ENCODE assay signal across 9 cellular contexts in genomic region chr20:34557936-34558319, GRCh38. TPM values are rescaled to one million over a fixed set of nuclear protein-coding genes. Genes with fewer than 3 reads are reported as not detected.
DNase-seq lines count a peak whose midpoint lies in the region; ATAC-seq and TF ChIP-seq lines count a peak whose summit lies in the region.
"Had no signal": no experiment of that assay in that cellular context is flagged by ENCODE, and none has a peak within 500 bp of the region (broad histone marks: within the 10 kb centered on the region; RNA-seq: fewer than 3 reads in every experiment).

No MANE protein-coding gene starts in this region.

- H3K36me3 Mint-ChIP-seq in memory B cell: no peaks in the 10 kb centered on the region

- peak overlapping the region; percentile 81 to 98 (median 94) for H3K27ac ChIP-seq in heart left ventricle
- peak overlapping the region; percentile 69 to 93 (median 90) for H3K27ac ChIP-seq in body of pancreas
- H3K27ac ChIP-seq in urinary bladder (ENCODE audit: low read depth): peak overlapping the region; percentile 73
- H3K27ac ChIP-seq: SK-N-MC had no signal

- H3K27me3 ChIP-seq in heart left ventricle (no peaks in the 10 kb centered on the region), body of pancreas (no peaks in the 10 kb centered on the region)

- H3K4me3 ChIP-seq in heart left ventricle (peak overlapping the region; percentile 57 to 98 (median 86)), body of pancreas (peak overlapping the region; percentile 42 to 53), urinary bladder (ENCODE audit: low read depth, low read length) (peak overlapping the region; percentile 68)
- H3K4me3 ChIP-seq: SK-N-MC had no signal

- peak overlapping the region; percentile 93 for H3K27ac Mint-ChIP-seq in memory B cell

- peak overlapping the region; percentile 84 for H3K4me3 Mint-ChIP-seq in memory B cell

- H3K4me1 Mint-ChIP-seq in memory B cell: peaks cover 17% of the 10 kb centered on the region

- H3K36me3 ChIP-seq in heart left ventricle: peaks cover 0 to 6% (median 0%) of the 10 kb centered on the region in 9 donors
- H3K36me3 ChIP-seq in body of pancreas (replicated peaks in 1 of 2; ENCODE audit: insufficient read depth in 1 of 2, low read depth in 2 of 2): no peaks in the 10 kb centered on the region
- H3K36me3 ChIP-seq in urinary bladder (ENCODE audit: insufficient read depth): no peaks in the 10 kb centered on the region

- no peaks in the 10 kb centered on the region for H3K9me3 Mint-ChIP-seq in memory B cell

- intact Hi-C loops in heart left ventricle (cut with DNase I) (loop anchor here in 1 of 10 donors (10.0 kb wide), 1 partner anchor 147 kb away; the partner anchor contains the start of gene TP53INP2), Right ventricle myocardium superior (cut with DNase I) (no loop called here), body of pancreas (cut with DNase I) (no loop called here)

- peaks cover 0 to 34% (median 11%) of the 10 kb centered on the region in 12 donors for H3K4me1 ChIP-seq in heart left ventricle
- H3K4me1 ChIP-seq in body of pancreas: peaks cover 26% of the 10 kb centered on the region
- no peaks in the 10 kb centered on the region for H3K4me1 ChIP-seq in urinary bladder (ENCODE audit: insufficient read depth)

- DNase-seq in heart left ventricle (no peak), Right ventricle myocardium superior (no peak), body of pancreas (no peak), memory B cell (ENCODE audit: low spot score in 2 of 2) (no peak), LoVo (ENCODE audit: low spot score) (no peak)
- no peak for DNase-seq in activated effector memory CD4-positive, alpha-beta T cell treated with Interleukin-2 at 50 U/mL for 16 hours

- TF ChIP-seq POLR2A in heart left ventricle (IDR thresholded peaks at IDR 0.05) (no peak), body of pancreas (IDR thresholded peaks at IDR 0.05) (no peak)

- no peaks in the 10 kb centered on the region for H3K27me3 Mint-ChIP-seq in memory B cell

- 23 to 32% (median 31%) methylated on average over 11 of the region's 11 CpGs for WGBS in heart left ventricle, 4 donors
- WGBS in body of pancreas, 2 donors: 6 to 17% methylated on average over 10 to 11 of the region's 11 CpGs
- WGBS in urinary bladder: 20% methylated on average over 11 of the region's 11 CpGs

- TF ChIP-seq CTCF in heart left ventricle (IDR thresholded peaks at IDR 0.05) (no peak), body of pancreas (IDR thresholded peaks at IDR 0.05) (no peak)

- ATAC-seq in heart left ventricle (no peak), Right ventricle myocardium superior (ENCODE audit: poor library complexity) (no peak), body of pancreas (no peak), memory B cell (ENCODE audit: low read depth) (no peak), HG03457 (IDR thresholded peaks at IDR 0.05; ENCODE audit: unreplicated experiment) (no peak)

- no peaks in the 10 kb centered on the region for H3K9me3 ChIP-seq in heart left ventricle
- no peaks in the 10 kb centered on the region for H3K9me3 ChIP-seq in body of pancreas

RNA-seq across cellular contexts. Expression of gene MAP1LC3A, which starts 0.6 kb away (rescaled TPM):
- total RNA-seq in heart left ventricle (100 to 1,000 TPM in 3 of 9 donors, 10 to 100 TPM in 6; 54.0 to 212 (median 88.6) TPM), Right ventricle myocardium superior (107 TPM), body of pancreas (10 to 100 TPM; 22.4 to 37.6 TPM), urinary bladder (11.4 TPM)
- polyA plus RNA-seq in heart left ventricle (100 to 1,000 TPM in 1 of 2 donors, 10 to 100 TPM in 1; 42.8 to 145 TPM), urinary bladder (88.4 TPM)

RNA-seq across cellular contexts. Expression of gene DYNLRB1, which starts 41.7 kb away (rescaled TPM):
- total RNA-seq in heart left ventricle: 100 to 1,000 TPM; 129 to 376 (median 145) TPM
- polyA plus RNA-seq in heart left ventricle: 100 to 1,000 TPM; 200 to 405 TPM
- total RNA-seq in Right ventricle myocardium superior: 148 TPM
- 10 to 100 TPM; 58.9 to 64.3 TPM for total RNA-seq in body of pancreas
- 36.2 TPM for total RNA-seq in urinary bladder
- polyA plus RNA-seq in urinary bladder: 248 TPM
